Comparison of ENCODE assay signal across 33 cellular contexts in genomic region chr10:74870191-74870590, GRCh38. TPM values are rescaled to one million over a fixed set of nuclear protein-coding genes. Genes with fewer than 3 reads are reported as not detected.
DNase-seq lines count a peak whose midpoint lies in the region; ATAC-seq and TF ChIP-seq lines count a peak whose summit lies in the region.
"Had no signal": no experiment of that assay in that cellular context is flagged by ENCODE, and none has a peak within 500 bp of the region (broad histone marks: within the 10 kb centered on the region; RNA-seq: fewer than 3 reads in every experiment).

No MANE protein-coding gene starts in this region.

- H3K4me1 ChIP-seq in PC-3 (ENCODE audit: insufficient read depth, low read length) = peaks cover 17% of the 10 kb centered on the region
- H3K4me1 ChIP-seq: Caco-2 had no signal

- no peak overlapping the region for H2AFZ ChIP-seq in PC-3 (ENCODE audit: low read length)

- H3K9me2 ChIP-seq in PC-3 (replicated peaks; ENCODE audit: low read length) = no peaks in the 10 kb centered on the region

- DNase-seq in COLO829 (ENCODE audit: low spot score) (peak; percentile 47), PC-3 (no peak), RPMI7951 (ENCODE audit: low read depth) (peak; percentile 25), foreskin melanocyte (peak; percentile 93), Kasumi-1 (lab: John Stamatoyannopoulos, UW) (no peak), activated gamma-delta T cell treated with Interleukin-2 at 50 U/mL for 16 hours (no peak), NCI-H748 (lab: John Stamatoyannopoulos, UW; ENCODE audit: unreplicated experiment) (no peak), DMS114 treated with DMSO at 0.1 percent for 48 hours (lab: John Stamatoyannopoulos, UW; ENCODE audit: unreplicated experiment) (no peak)
- DNase-seq: 8988T; ACHN; AML-193; BE2C; C1 segment of cervical spinal cord; Caco-2; Calu3; CD4-positive, alpha-beta memory T cell; CD4-positive, alpha-beta T cell; CD4-positive, CD25-positive, alpha-beta regulatory T cell; CD8-positive, alpha-beta memory T cell; CD8-positive, alpha-beta T cell; COR-L47; DMS 273 treated with DMSO at 0.1 percent for 48 hours; DMS153; DMS53; DMS79; DMS79 treated with DMSO at 0.1 percent for 48 hours; DND-41; EL had no signal

- CTCF ChIA-PET in PC-3 (lab: Charles Lee) = no interaction called here

- H3K9me3 ChIP-seq in PC-3 (ENCODE audit: low read length) = no peaks in the 10 kb centered on the region
- H3K9me3 ChIP-seq: A549, BE2C, BLaER1, Caco-2 had no signal

- H3K4me3 ChIP-seq in PC-3 (ENCODE audit: low read length) = no peak overlapping the region
- H3K4me3 ChIP-seq: A549; BLaER1; BLaER1 treated with 17β-estradiol and CSF1 and Interleukin-3, amounts not matched to agents 10 nM and 100 nM had no signal

- H3K36me3 ChIP-seq in PC-3 (ENCODE audit: low read depth, low read length) = 0 out of 2 replicates have a peak, but pooled peaks cover 2% of the 10 kb centered on the region
- H3K36me3 ChIP-seq: BE2C had no signal

- H3F3A ChIP-seq in PC-3 (ENCODE audit: low read length, unreplicated experiment) = peaks cover 5% of the 10 kb centered on the region

- intact Hi-C loops in PC-3 (cut with micrococcal nuclease) = no loop called here

- no TSS peak for BruUV-seq in PC-3 (replicated peaks; lab: Mats Ljungman, UMichigan)

- H3K27ac ChIP-seq in PC-3 (ENCODE audit: low read length) = no peak overlapping the region
- H3K27ac ChIP-seq: 22Rv1; A549; BLaER1; BLaER1 treated with 17β-estradiol and CSF1 and Interleukin-3, amounts not matched to agents 10 nM and 100 nM; C4-2B had no signal

- TF ChIP-seq CTCF in PC-3 (conservative IDR thresholded peaks at IDR 0.05; ENCODE audit: low read depth, low read length) = no peak

- no peak overlapping the region for H3K4me2 ChIP-seq in PC-3 (ENCODE audit: low read length)
- H3K4me2 ChIP-seq: A549; BLaER1; BLaER1 treated with 17β-estradiol and CSF1 and Interleukin-3, amounts not matched to agents 10 nM and 100 nM had no signal

- 0 out of 2 replicates have a peak, but pooled peaks have one; percentile 5 for ATAC-seq in PC-3
- ATAC-seq: A549; CD8-positive, alpha-beta T cell had no signal

- no peaks in the 10 kb centered on the region for H3K27me3 ChIP-seq in PC-3 (ENCODE audit: low read length)
- H3K27me3 ChIP-seq: BE2C; BLaER1; BLaER1 treated with 17β-estradiol and CSF1 and Interleukin-3, amounts not matched to agents 10 nM and 100 nM had no signal

- H3K9ac ChIP-seq in PC-3 (ENCODE audit: low read length) = no peak overlapping the region
- H3K9ac ChIP-seq: BLaER1; BLaER1 treated with 17β-estradiol and CSF1 and Interleukin-3, amounts not matched to agents 10 nM and 100 nM had no signal

- peaks cover 91% of the 10 kb centered on the region for H3K79me2 ChIP-seq in PC-3 (ENCODE audit: low read length)

- H4K20me1 ChIP-seq in PC-3 (ENCODE audit: low read length) = peaks cover 45% of the 10 kb centered on the region

- POLR2A ChIA-PET in PC-3 (lab: Charles Lee; ENCODE audit: unreplicated experiment) = no interaction called here

RNA-seq across cellular contexts. Expression of gene KAT6B, which starts 43.8 kb away (rescaled TPM):
- 83.0 and 94.5 TPM in 2 replicates for total RNA-seq in PC-3 (2014; rRNA removed)
- 7.7 and 9.1 TPM in 2 replicates for total RNA-seq in RPMI7951 (2014; rRNA removed; shearing (Covaris generic))

Comparison
In these comparisons a context has a peak if more than half of its experiments do, and no peak if none do; other contexts are left out.
1. DNase-seq: peak in COLO829 (single experiment), RPMI7951 (single experiment) and foreskin melanocyte (single experiment); none in PC-3 (single experiment), Kasumi-1 (0 of 2), activated gamma-delta T cell treated with Interleukin-2 at 50 U/mL for 16 hours (single experiment), NCI-H748 (single experiment) and DMS114 treated with DMSO at 0.1 percent for 48 hours (single experiment).